ENCODE assay signal across 8 cellular contexts in the genomic region with DNA sequence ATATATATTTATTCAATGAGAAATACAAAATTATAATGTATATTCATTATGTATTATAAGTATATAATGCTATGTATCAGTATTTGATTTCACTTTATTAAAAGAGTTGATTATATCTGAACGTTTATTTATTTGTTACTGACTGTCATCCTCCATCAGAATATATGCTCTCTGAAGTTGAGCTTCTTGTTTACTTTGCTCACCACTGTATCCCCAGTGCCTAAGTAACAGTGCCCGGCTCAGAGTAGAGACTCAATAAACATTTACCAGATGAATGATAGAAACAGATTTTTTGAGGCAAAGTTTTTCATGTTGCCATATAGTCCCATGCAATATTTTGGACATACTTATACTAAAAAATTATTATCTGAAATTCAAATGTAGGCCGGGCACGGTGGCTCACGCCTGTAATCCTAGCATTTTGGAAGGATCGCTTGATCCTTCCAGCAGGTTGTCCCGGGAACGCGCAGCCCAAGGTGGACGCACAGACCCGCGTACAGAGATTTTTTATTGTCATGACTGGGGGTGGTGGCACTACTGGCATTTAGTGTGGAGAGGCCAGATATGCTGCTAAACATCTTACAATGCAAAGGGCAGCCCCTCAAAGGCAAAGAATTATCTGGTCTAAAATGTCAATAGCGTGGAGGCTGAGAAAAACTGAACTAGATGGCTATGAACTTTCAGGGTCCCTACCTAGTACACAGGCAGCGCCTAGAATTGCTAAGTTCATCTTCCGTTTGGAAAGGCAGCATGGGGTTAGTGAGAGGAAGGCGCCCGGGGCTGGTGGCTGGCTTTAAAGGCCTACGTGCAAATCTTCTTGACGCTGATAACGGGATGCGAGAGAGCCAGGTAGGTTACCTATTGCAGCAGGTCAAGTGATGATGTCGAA. TPM values are rescaled to one million over a fixed set of nuclear protein-coding genes. Genes with fewer than 3 reads are reported as not detected.
A peak's percentile ranks its signal among the peaks of the same experiment; 100 is the strongest.
DNase-seq lines count a peak whose midpoint lies in the region; ATAC-seq and TF ChIP-seq lines count a peak whose summit lies in the region.

No MANE protein-coding gene starts in this region.

- H3K9me3 Mint-ChIP-seq in osteocyte (ENCODE audit: unreplicated experiment): no peaks in the 10 kb centered on the region

- DNase-seq in NCI-H1092 (lab: John Stamatoyannopoulos, UW) (peak; percentile 52), NCI-H1092 treated with DMSO at 0.1 percent for 48 hours (lab: John Stamatoyannopoulos, UW) (no peak), OCI-LY7 (ENCODE audit: low spot score) (no peak), osteocyte (ENCODE audit: extremely low spot score, unreplicated experiment) (no peak), NCI-H2227 (lab: John Stamatoyannopoulos, UW; ENCODE audit: unreplicated experiment) (no peak)
- no peak for DNase-seq in stimulated activated CD4-positive, alpha-beta T cell treated with anti-CD3 and anti-CD28 coated beads, Interleukin-12 subunit alpha, Interleukin-12 subunit beta, amount 100 ng/mL, for 4 hours

- peak overlapping the region; percentile 83 for H3K27ac Mint-ChIP-seq in osteocyte (ENCODE audit: unreplicated experiment)

- H3K4me3 Mint-ChIP-seq in osteocyte (ENCODE audit: unreplicated experiment): peak overlapping the region; percentile 99

- CTCF ChIA-PET in OCI-LY7 (lab: Charles Lee; ENCODE audit: unreplicated experiment): no interaction called here

- H3K4me3 ChIP-seq in OCI-LY7 (ENCODE audit: low read depth, low read length, poor library complexity, severe bottlenecking): peak overlapping the region; percentile 88

- POLR2A ChIA-PET in OCI-LY7 (lab: Charles Lee): interaction anchor here (0.8 kb wide), 1 partner anchor 51 kb away, joined by 3 read pairs; no protein-coding TSS in a partner anchor

- H3K36me3 ChIP-seq in OCI-LY7 (ENCODE audit: insufficient read depth, low read length): peaks cover 21% of the 10 kb centered on the region

- no peak for TF ChIP-seq CTCF in OCI-LY7 (conservative IDR thresholded peaks at IDR 0.05; ENCODE audit: low read length)
- TF ChIP-seq CTCF in osteocyte (IDR thresholded peaks at IDR 0.05): no peak

- peak overlapping the region; percentile 99 for H2AFZ ChIP-seq in OCI-LY7 (ENCODE audit: low read length)

- TSS peak; percentile 88 for BruUV-seq in OCI-LY7 (replicated peaks; lab: Mats Ljungman, UMichigan)

- peaks cover 10% of the 10 kb centered on the region; the same call in 1 of the 2 replicates for H4K20me1 ChIP-seq in OCI-LY7 (ENCODE audit: insufficient read depth, low read length)

- H3K4me1 ChIP-seq in OCI-LY7 (ENCODE audit: insufficient read depth, low read length, poor library complexity, severe bottlenecking): peaks cover 26% of the 10 kb centered on the region

- no peaks in the 10 kb centered on the region for H3K36me3 Mint-ChIP-seq in osteocyte (ENCODE audit: unreplicated experiment)

- peak overlapping the region; percentile 43 for H3K27ac ChIP-seq in OCI-LY7 (ENCODE audit: low read depth, low read length, poor library complexity, severe bottlenecking)

- H3K9me3 ChIP-seq in OCI-LY7 (ENCODE audit: low read length): no peaks in the 10 kb centered on the region

- no peaks in the 10 kb centered on the region for H3K27me3 Mint-ChIP-seq in osteocyte (ENCODE audit: unreplicated experiment)

- H3K4me2 ChIP-seq in OCI-LY7 (ENCODE audit: low read length): peak overlapping the region; percentile 93

- peaks cover 38% of the 10 kb centered on the region for H3K79me2 ChIP-seq in OCI-LY7 (ENCODE audit: insufficient read depth, low read depth, low read length)

- ATAC-seq in HG02588 (IDR thresholded peaks at IDR 0.05; ENCODE audit: unreplicated experiment): peak; percentile 23
- peak; percentile 37 for ATAC-seq in esophagus mucosa

- H3K9me2 ChIP-seq in OCI-LY7 (ENCODE audit: insufficient read depth, low read length): no peaks in the 10 kb centered on the region

- peaks cover 29% of the 10 kb centered on the region for H3K4me1 Mint-ChIP-seq in osteocyte (ENCODE audit: unreplicated experiment)

- intact Hi-C loops in OCI-LY7 (cut with micrococcal nuclease; ENCODE audit: unreplicated experiment): loop anchor here (1.0 to 2.0 kb wide), 4 partner anchors 32 to 702 kb away; a partner anchor contains a TSS

RNA-seq across cellular contexts. Expression of a gene that starts 0.7 kb away (rescaled TPM):
- 4.9 and 5.8 TPM in 2 replicates for total RNA-seq in OCI-LY7 (2014; rRNA removed; shearing (Covaris generic))
- total RNA-seq in OCI-LY7 (2022) (6.5 and 7.0 TPM in 2 replicates), esophagus mucosa (3.0 TPM), osteocyte (5.4 and 6.5 TPM in 2 replicates)

RNA-seq across cellular contexts. Expression of a gene that starts 31.0 kb away (rescaled TPM):
- total RNA-seq in OCI-LY7 (2014; rRNA removed; shearing (Covaris generic)): 6.2 and 10.4 TPM in 2 replicates
- total RNA-seq in OCI-LY7 (2022) (8.3 and 10.2 TPM in 2 replicates), esophagus mucosa (12.8 TPM), osteocyte (33.2 and 36.4 TPM in 2 replicates)

RNA-seq across cellular contexts. Expression of a gene that starts 31.0 kb away (rescaled TPM):
- not detected in 2 replicates for total RNA-seq in OCI-LY7 (2014; rRNA removed; shearing (Covaris generic))
- total RNA-seq in OCI-LY7 (2022) (not detected in 2 replicates), esophagus mucosa (101 TPM), osteocyte (16.5 and 17.1 TPM in 2 replicates)

Comparison
In these comparisons a context has a peak if more than half of its experiments do, and no peak if none do; other contexts are left out.
1. RNA of a gene that starts 31.0 kb away (total RNA-seq): 101 TPM in esophagus mucosa (single experiment) and 16.5 to 17.1 TPM in osteocyte; not detected in OCI-LY7; every median in the first group is over 10 times any median in the second.